Comparison of ENCODE assay signal across 9 cellular contexts in the genomic region with DNA sequence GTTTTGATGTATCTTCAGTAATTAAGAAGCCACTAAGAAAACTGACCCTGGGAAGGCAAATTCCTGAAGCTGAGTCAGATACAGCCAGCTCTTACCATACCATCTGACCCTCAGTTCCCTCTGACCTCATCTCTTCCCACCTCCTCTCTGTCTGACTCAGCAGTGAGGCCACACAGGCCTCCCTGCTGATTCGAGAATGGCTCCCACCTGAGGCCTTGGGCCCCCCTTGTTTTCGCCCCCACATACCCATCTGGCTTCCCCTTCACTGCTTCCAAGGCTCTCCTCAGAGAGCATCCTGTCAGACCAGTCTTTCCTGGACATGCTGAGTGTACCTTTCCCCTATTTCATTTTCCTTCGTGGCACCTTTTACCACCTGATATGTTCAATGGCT.
DNase-seq lines count a peak whose midpoint lies in the region; ATAC-seq and TF ChIP-seq lines count a peak whose summit lies in the region.
"Had no signal": no experiment of that assay in that cellular context is flagged by ENCODE, and none has a peak within 500 bp of the region (broad histone marks: within the 10 kb centered on the region; RNA-seq: fewer than 3 reads in every experiment).

No MANE protein-coding gene starts in this region.

- H3K4me3 ChIP-seq in fibroblast of villous mesenchyme (ENCODE audit: low read depth, low read length) (no peak overlapping the region), skeletal muscle cell (ENCODE audit: low read depth, low read length) (no peak overlapping the region), OCI-LY7 (ENCODE audit: low read depth, low read length, poor library complexity, severe bottlenecking) (no peak overlapping the region)

- peaks cover 0 to 13% of the 10 kb centered on the region in 2 donors for H3K36me3 Mint-ChIP-seq in activated naive CD4-positive, alpha-beta T cell treated with anti-CD3 and anti-CD28 coated beads, Interleukin-2, amount 50 U/mL, for 72 hours
- H3K36me3 Mint-ChIP-seq: naive B cell had no signal

- no peak overlapping the region for H3K4me2 ChIP-seq in OCI-LY7 (ENCODE audit: low read length)

- ATAC-seq in activated naive CD4-positive, alpha-beta T cell treated with anti-CD3 and anti-CD28 coated beads, Interleukin-2, amount 50 U/mL, for 72 hours, result peak; percentile 69 to 81
- ATAC-seq in HG02981 (IDR thresholded peaks at IDR 0.05; ENCODE audit: unreplicated experiment), result peak; percentile 79

- H3K36me3 ChIP-seq in OCI-LY7 (ENCODE audit: insufficient read depth, low read length), result no peaks in the 10 kb centered on the region

- no peaks in the 10 kb centered on the region for H4K20me1 ChIP-seq in OCI-LY7 (ENCODE audit: insufficient read depth, low read length)

- no peaks in the 10 kb centered on the region for H3K4me1 ChIP-seq in OCI-LY7 (ENCODE audit: insufficient read depth, low read length, poor library complexity, severe bottlenecking)

- no peaks in the 10 kb centered on the region for H3K9me2 ChIP-seq in OCI-LY7 (ENCODE audit: insufficient read depth, low read length)

- POLR2A ChIA-PET in OCI-LY7 (lab: Charles Lee), result no interaction called here

- no peaks in the 10 kb centered on the region for H3K79me2 ChIP-seq in OCI-LY7 (ENCODE audit: insufficient read depth, low read depth, low read length)

- H3K9me3 ChIP-seq in OCI-LY7 (ENCODE audit: low read length), result no peaks in the 10 kb centered on the region

- no peak overlapping the region for H2AFZ ChIP-seq in OCI-LY7 (ENCODE audit: low read length)

- DNase-seq in activated naive CD4-positive, alpha-beta T cell treated with anti-CD3 and anti-CD28 coated beads, Interleukin-2, amount 50 U/mL, for 72 hours (ENCODE audit: low spot score in 2 of 2), result no peak
- no peak for DNase-seq in activated naive CD4-positive, alpha-beta T cell (lab: John Stamatoyannopoulos, UW)
- DNase-seq in SK-MEL-5 (ENCODE audit: low read depth, low spot score) (peak; percentile 28), fibroblast of villous mesenchyme (ENCODE audit: low read depth) (peak; percentile 94), skeletal muscle cell (ENCODE audit: low read depth) (peak; percentile 97), OCI-LY7 (ENCODE audit: low spot score) (no peak), anterior cingulate cortex (lab: John Stamatoyannopoulos, UW) (no peak)
- DNase-seq: naive B cell had no signal

- CTCF ChIA-PET in OCI-LY7 (lab: Charles Lee; ENCODE audit: unreplicated experiment), result no interaction called here

- H3K9me3 Mint-ChIP-seq in activated naive CD4-positive, alpha-beta T cell treated with anti-CD3 and anti-CD28 coated beads, Interleukin-2, amount 50 U/mL, for 72 hours, result no peaks in the 10 kb centered on the region

- in situ Hi-C loops in SK-MEL-5 (cut with HindIII; ENCODE audit: low pct_unique_long_range_greater_than_20kb, low sequenced_read_pairs), result no loop called here

- intact Hi-C loops in OCI-LY7 (cut with micrococcal nuclease; ENCODE audit: unreplicated experiment), result no loop called here

- no TSS peak for BruUV-seq in OCI-LY7 (replicated peaks; lab: Mats Ljungman, UMichigan)

- peak overlapping the region in 1 of 2 donors; percentile 5 for H3K27ac Mint-ChIP-seq in activated naive CD4-positive, alpha-beta T cell treated with anti-CD3 and anti-CD28 coated beads, Interleukin-2, amount 50 U/mL, for 72 hours

- TF ChIP-seq CTCF in fibroblast of villous mesenchyme (IDR thresholded peaks at IDR 0.05; ENCODE audit: insufficient read depth, low read depth, low read length), result no peak
- TF ChIP-seq CTCF in OCI-LY7 (conservative IDR thresholded peaks at IDR 0.05; ENCODE audit: low read length), result no peak

- no peak overlapping the region for H3K27ac ChIP-seq in OCI-LY7 (ENCODE audit: low read depth, low read length, poor library complexity, severe bottlenecking)

Comparison
In these comparisons a context has a peak if more than half of its experiments do, and no peak if none do; other contexts are left out.
1. DNase-seq: peak in SK-MEL-5 (single experiment), fibroblast of villous mesenchyme (single experiment) and skeletal muscle cell (single experiment); none in activated naive CD4-positive, alpha-beta T cell treated with anti-CD3 and anti-CD28 coated beads, Interleukin-2, amount 50 U/mL, for 72 hours (0 of 2), activated naive CD4-positive, alpha-beta T cell (0 of 4), OCI-LY7 (single experiment) and anterior cingulate cortex (0 of 58).